Comparison of ENCODE assay signal across 8 cellular contexts in genomic region chr9:136244116-136244775, GRCh38. TPM values are rescaled to one million over a fixed set of nuclear protein-coding genes. Genes with fewer than 3 reads are reported as not detected.
DNase-seq lines count a peak whose midpoint lies in the region; ATAC-seq and TF ChIP-seq lines count a peak whose summit lies in the region.

No MANE protein-coding gene starts in this region.

- ATAC-seq in heart right ventricle (no peak), left ventricle myocardium superior (no peak), T-helper 17 cell (peak; percentile 20), GM21447 (IDR thresholded peaks at IDR 0.05; ENCODE audit: unreplicated experiment) (no peak)

- H3K4me1 ChIP-seq in heart right ventricle: peaks cover 5 to 61% (median 41%) of the 10 kb centered on the region in 9 donors

- no peaks in the 10 kb centered on the region for H3K36me3 Mint-ChIP-seq in T-helper 17 cell (ENCODE audit: low read depth)
- no peaks in the 10 kb centered on the region for H3K36me3 Mint-ChIP-seq in dendritic cell treated with granulocyte-macrophage colony-stimulating factor and Interleukin-4, amounts not matched to agents 40 ng/mL and 50 ng/mL, for 4 days (ENCODE audit: low read depth)

- intact Hi-C loops in heart right ventricle (cut with DNase I) (loop anchor here in 1 of 10 donors (10.0 kb wide), 1 partner anchor 259 kb away; no protein-coding TSS in a partner anchor), left ventricle myocardium superior (cut with micrococcal nuclease) (no loop called here)
- intact Hi-C loops in dendritic cell treated with granulocyte-macrophage colony-stimulating factor and Interleukin-4, amounts not matched to agents 40 ng/mL and 50 ng/mL, for 4 days (cut with micrococcal nuclease): no loop called here

- H3K4me3 Mint-ChIP-seq in T-helper 17 cell: peak overlapping the region; percentile 99
- peak overlapping the region; percentile 79 for H3K4me3 Mint-ChIP-seq in dendritic cell treated with granulocyte-macrophage colony-stimulating factor and Interleukin-4, amounts not matched to agents 40 ng/mL and 50 ng/mL, for 4 days

- no peaks in the 10 kb centered on the region for H3K36me3 ChIP-seq in heart right ventricle

- WGBS in heart right ventricle, 2 donors: 61 to 68% methylated on average over 9 of the region's 9 CpGs

- H3K27ac ChIP-seq in heart right ventricle: peak overlapping the region in 1 of 10 donors; percentile 29

- H3K27ac Mint-ChIP-seq in T-helper 17 cell: peak overlapping the region; percentile 94
- H3K27ac Mint-ChIP-seq in dendritic cell treated with granulocyte-macrophage colony-stimulating factor and Interleukin-4, amounts not matched to agents 40 ng/mL and 50 ng/mL, for 4 days: peak overlapping the region; percentile 67

- no peaks in the 10 kb centered on the region for H3K27me3 Mint-ChIP-seq in T-helper 17 cell
- H3K27me3 Mint-ChIP-seq in dendritic cell treated with granulocyte-macrophage colony-stimulating factor and Interleukin-4, amounts not matched to agents 40 ng/mL and 50 ng/mL, for 4 days: peaks cover 11% of the 10 kb centered on the region

- no peak for TF ChIP-seq CTCF in heart right ventricle (IDR thresholded peaks at IDR 0.05)

- H3K27me3 ChIP-seq in heart right ventricle: no peaks in the 10 kb centered on the region

- DNase-seq in heart right ventricle (no peak), left ventricle myocardium superior (no peak), T-helper 17 cell (no peak), renal cortical epithelial cell (ENCODE audit: low read depth) (peak; percentile 51), EL (no peak), NCI-H1436 treated with DMSO at 0.1 percent for 48 hours (lab: John Stamatoyannopoulos, UW) (no peak)

- H3K9me3 ChIP-seq in heart right ventricle: no peaks in the 10 kb centered on the region
- H3K9me3 ChIP-seq in T-helper 17 cell (ENCODE audit: control insufficient read depth, low read length, poor library complexity, severe bottlenecking): no peaks in the 10 kb centered on the region

- H3K9me3 Mint-ChIP-seq in dendritic cell treated with granulocyte-macrophage colony-stimulating factor and Interleukin-4, amounts not matched to agents 40 ng/mL and 50 ng/mL, for 4 days: no peaks in the 10 kb centered on the region

- peak overlapping the region in 8 of 10 donors; percentile 75 to 89 (median 84) for H3K4me3 ChIP-seq in heart right ventricle

- H3K4me1 Mint-ChIP-seq in T-helper 17 cell: peaks cover 37% of the 10 kb centered on the region
- H3K4me1 Mint-ChIP-seq in dendritic cell treated with granulocyte-macrophage colony-stimulating factor and Interleukin-4, amounts not matched to agents 40 ng/mL and 50 ng/mL, for 4 days (ENCODE audit: low read depth): peaks cover 52% of the 10 kb centered on the region

RNA-seq across cellular contexts. Expression of gene QSOX2, which starts 1.4 kb away (rescaled TPM):
- total RNA-seq in heart right ventricle (1 to 10 TPM; 4.6 to 9.1 (median 7.7) TPM), left ventricle myocardium superior (8.7 TPM), T-helper 17 cell (10 to 100 TPM; 12.6 to 15.5 TPM), renal cortical epithelial cell (9.2 and 10.3 TPM in 2 replicates)
- 1 to 10 TPM; 5.6 to 8.6 TPM for polyA plus RNA-seq in heart right ventricle

RNA-seq across cellular contexts. Expression of gene LHX3, which starts 39.3 kb away (rescaled TPM):
- not detected for total RNA-seq in heart right ventricle
- polyA plus RNA-seq in heart right ventricle: not detected
- total RNA-seq in left ventricle myocardium superior: not detected
- total RNA-seq in T-helper 17 cell: under 1 TPM; 0.10 to 0.18 TPM
- total RNA-seq in renal cortical epithelial cell: not detected in 2 replicates

RNA-seq across cellular contexts. Expression of gene CCDC187, which starts 59.6 kb away (rescaled TPM):
- under 1 TPM in 3 of 10 donors, not detected in 7; 0.02 to 0.04 (median 0.03) TPM for total RNA-seq in heart right ventricle
- polyA plus RNA-seq in heart right ventricle: under 1 TPM in 1 of 2 donors, not detected in 1; 0.07 TPM
- not detected for total RNA-seq in left ventricle myocardium superior
- total RNA-seq in T-helper 17 cell: under 1 TPM in 1 of 2 donors, not detected in 1; 0.12 TPM
- not detected in 2 replicates for total RNA-seq in renal cortical epithelial cell
